Comparison of ENCODE assay signal across 8 cellular contexts in the genomic region with DNA sequence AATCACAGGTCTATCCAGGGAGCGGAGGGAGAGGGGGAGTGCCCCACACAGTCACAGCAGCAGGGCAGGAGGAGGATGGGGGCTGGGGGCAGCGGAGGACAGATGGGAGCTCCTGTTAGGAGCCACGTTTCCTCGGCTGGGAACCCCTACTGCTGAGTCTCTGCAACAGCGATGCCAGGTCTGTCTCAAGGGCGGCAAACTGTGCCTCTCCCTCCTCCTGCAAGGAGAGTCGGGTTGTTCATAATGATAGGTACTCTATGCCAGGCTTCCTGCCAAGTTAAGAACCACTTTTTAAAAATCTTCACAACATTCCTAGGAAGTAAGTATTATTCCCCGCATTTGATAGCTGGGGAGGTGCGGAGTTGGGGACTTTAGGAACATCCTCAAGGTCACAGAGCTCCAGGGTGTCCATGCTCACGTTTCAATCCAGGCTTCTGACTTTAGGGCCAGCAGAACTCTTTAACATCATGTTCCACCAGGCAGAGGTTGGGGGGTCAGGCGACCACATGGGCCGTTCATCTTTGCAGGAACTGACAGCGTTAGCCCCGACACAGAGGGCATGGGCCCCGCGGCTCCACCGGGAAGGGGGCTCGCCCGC.
DNase-seq lines count a peak whose midpoint lies in the region; ATAC-seq and TF ChIP-seq lines count a peak whose summit lies in the region.

No MANE protein-coding gene starts in this region.

- H3K27ac Mint-ChIP-seq in CD4-positive, CD25-positive, alpha-beta regulatory T cell: peak overlapping the region in 2 of 3 donors; percentile 35 to 60
- H3K27ac Mint-ChIP-seq in endothelial cell (ENCODE audit: unreplicated experiment): peak overlapping the region; percentile 84
- H3K27ac Mint-ChIP-seq in naive thymus-derived CD8-positive, alpha-beta T cell: peak overlapping the region in 6 of 10 donors; percentile 69 to 83 (median 77)

- peaks cover 7% of the 10 kb centered on the region for H3K4me1 ChIP-seq in CD4-positive, CD25-positive, alpha-beta regulatory T cell (ENCODE audit: control insufficient read depth, insufficient read depth, low read length, poor library complexity, severe bottlenecking)

- H3K4me3 Mint-ChIP-seq in CD4-positive, CD25-positive, alpha-beta regulatory T cell: peak overlapping the region; percentile 70 to 88 (median 80)
- no peak overlapping the region for H3K4me3 Mint-ChIP-seq in endothelial cell (ENCODE audit: unreplicated experiment)
- peak overlapping the region; percentile 49 to 92 (median 82) for H3K4me3 Mint-ChIP-seq in naive thymus-derived CD8-positive, alpha-beta T cell

- no peak for DNase-seq in CD4-positive, CD25-positive, alpha-beta regulatory T cell
- DNase-seq in SHP77 (lab: John Stamatoyannopoulos, UW) (peak; percentile 58 to 59), endothelial cell (ENCODE audit: low spot score) (peak; percentile 21), GF-D8 (lab: John Stamatoyannopoulos, UW) (no peak), SW 1271 (lab: John Stamatoyannopoulos, UW) (no peak), GM19240 (ENCODE audit: insufficient read length, low spot score) (no peak)
- DNase-seq in naive thymus-derived CD8-positive, alpha-beta T cell: no peak

- H3K36me3 ChIP-seq in CD4-positive, CD25-positive, alpha-beta regulatory T cell (ENCODE audit: control insufficient read depth, insufficient read depth, low read length): no peaks in the 10 kb centered on the region

- H3K27me3 Mint-ChIP-seq in CD4-positive, CD25-positive, alpha-beta regulatory T cell: peaks cover 48% of the 10 kb centered on the region
- H3K27me3 Mint-ChIP-seq in endothelial cell (ENCODE audit: unreplicated experiment): peaks cover 2% of the 10 kb centered on the region
- peaks cover 0 to 10% (median 5%) of the 10 kb centered on the region in 5 donors for H3K27me3 Mint-ChIP-seq in naive thymus-derived CD8-positive, alpha-beta T cell

- POLR2A ChIA-PET in naive thymus-derived CD8-positive, alpha-beta T cell (lab: Charles Lee): interaction anchor here (0.6 to 6.2 kb wide), 5 partner anchors 9 to 203 kb away, joined by 3 to 31 read pairs (median 3); partner anchors contain the start of gene MAML3

- no peak overlapping the region for H3K4me3 ChIP-seq in CD4-positive, CD25-positive, alpha-beta regulatory T cell (ENCODE audit: low read depth, low read length)

- H3K27me3 ChIP-seq in CD4-positive, CD25-positive, alpha-beta regulatory T cell (ENCODE audit: control insufficient read depth, insufficient read depth, low read length): peaks cover 12% of the 10 kb centered on the region

- TF ChIP-seq CTCF in endothelial cell (IDR thresholded peaks at IDR 0.05; ENCODE audit: unreplicated experiment): no peak

- no peaks in the 10 kb centered on the region for H3K9me3 ChIP-seq in CD4-positive, CD25-positive, alpha-beta regulatory T cell (ENCODE audit: control insufficient read depth in 2 of 2, low read length in 2 of 2)

- H3K4me1 Mint-ChIP-seq in CD4-positive, CD25-positive, alpha-beta regulatory T cell: peaks cover 0 to 10% (median 0%) of the 10 kb centered on the region in 4 donors
- H3K4me1 Mint-ChIP-seq in endothelial cell (ENCODE audit: unreplicated experiment): peaks cover 37% of the 10 kb centered on the region
- peaks cover 9 to 13% (median 11%) of the 10 kb centered on the region in 4 donors for H3K4me1 Mint-ChIP-seq in naive thymus-derived CD8-positive, alpha-beta T cell

- H3K27ac ChIP-seq in CD4-positive, CD25-positive, alpha-beta regulatory T cell (ENCODE audit: insufficient read depth, low read length, poor library complexity, severe bottlenecking): no peak overlapping the region

- peak; percentile 8 to 22 for ATAC-seq in CD4-positive, CD25-positive, alpha-beta regulatory T cell (ENCODE audit: low read depth in 2 of 2)
- ATAC-seq in HG02981 (IDR thresholded peaks at IDR 0.05; ENCODE audit: unreplicated experiment): peak; percentile 20
- ATAC-seq in naive thymus-derived CD8-positive, alpha-beta T cell: no peak

- H3K9me3 Mint-ChIP-seq in CD4-positive, CD25-positive, alpha-beta regulatory T cell: no peaks in the 10 kb centered on the region
- no peaks in the 10 kb centered on the region for H3K9me3 Mint-ChIP-seq in endothelial cell (ENCODE audit: unreplicated experiment)
- no peaks in the 10 kb centered on the region for H3K9me3 Mint-ChIP-seq in naive thymus-derived CD8-positive, alpha-beta T cell

- no peaks in the 10 kb centered on the region for H3K36me3 Mint-ChIP-seq in CD4-positive, CD25-positive, alpha-beta regulatory T cell
- no peaks in the 10 kb centered on the region for H3K36me3 Mint-ChIP-seq in endothelial cell (ENCODE audit: low read depth, unreplicated experiment)
- H3K36me3 Mint-ChIP-seq in naive thymus-derived CD8-positive, alpha-beta T cell: no peaks in the 10 kb centered on the region

Comparison
In these comparisons a context has a peak if more than half of its experiments do, and no peak if none do; other contexts are left out.
1. ATAC-seq: peak in CD4-positive, CD25-positive, alpha-beta regulatory T cell (2 of 2) and HG02981 (single experiment); none in naive thymus-derived CD8-positive, alpha-beta T cell (0 of 2).
2. DNase-seq: peak in SHP77 (2 of 2) and endothelial cell (single experiment); none in CD4-positive, CD25-positive, alpha-beta regulatory T cell (0 of 3), naive thymus-derived CD8-positive, alpha-beta T cell (0 of 10), GF-D8 (single experiment), SW 1271 (0 of 2) and GM19240 (single experiment).
3. Peak in every context shown above with its lines, with median percentiles within 50 percentile points of each other: H3K27ac Mint-ChIP-seq.